2 cellular contexts compared by ENCODE assay signal in the genomic region with DNA sequence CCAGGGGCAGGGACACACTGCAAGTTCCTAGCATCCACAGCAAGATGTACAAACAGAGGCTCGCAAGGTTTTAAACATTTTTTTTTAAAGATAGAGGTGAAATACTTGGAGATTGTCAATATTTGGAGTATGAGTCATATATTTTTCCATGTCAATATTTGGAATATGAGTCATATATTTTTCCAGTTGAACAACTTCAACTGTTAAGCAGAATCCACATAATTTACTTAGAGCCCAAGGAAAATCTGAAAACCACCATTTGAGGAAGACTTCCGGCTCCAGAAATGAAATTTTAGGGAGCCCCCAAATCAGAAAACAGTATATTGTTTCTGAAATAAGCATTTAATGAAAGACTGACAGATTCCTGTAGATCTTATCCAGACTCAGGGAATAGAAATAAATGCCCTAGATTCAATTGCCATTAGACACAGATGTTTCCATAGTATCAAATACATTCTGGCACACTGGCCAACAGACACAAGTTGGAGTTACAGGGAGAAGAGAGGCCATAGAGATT.
A peak's percentile ranks its signal among the peaks of the same experiment; 100 is the strongest.
TF ChIP-seq lines count a peak whose summit lies in the region.

No MANE protein-coding gene starts in this region.

TF ChIP-seq in IMR-90, 13 proteins besides CTCF, POLR2A, EP300 and RAD21:
- TF ChIP-seq CHD1 (IDR thresholded peaks at IDR 0.05; ENCODE audit: low read depth, low read length) (no peak), FOS (IDR thresholded peaks at IDR 0.05; ENCODE audit: low read depth, low read length) (peak; percentile 94)

TF ChIP-seq in HepG2, 621 proteins besides CTCF, POLR2A, EP300 and RAD21 (continues in another document):
- TF ChIP-seq, protein P1, sequence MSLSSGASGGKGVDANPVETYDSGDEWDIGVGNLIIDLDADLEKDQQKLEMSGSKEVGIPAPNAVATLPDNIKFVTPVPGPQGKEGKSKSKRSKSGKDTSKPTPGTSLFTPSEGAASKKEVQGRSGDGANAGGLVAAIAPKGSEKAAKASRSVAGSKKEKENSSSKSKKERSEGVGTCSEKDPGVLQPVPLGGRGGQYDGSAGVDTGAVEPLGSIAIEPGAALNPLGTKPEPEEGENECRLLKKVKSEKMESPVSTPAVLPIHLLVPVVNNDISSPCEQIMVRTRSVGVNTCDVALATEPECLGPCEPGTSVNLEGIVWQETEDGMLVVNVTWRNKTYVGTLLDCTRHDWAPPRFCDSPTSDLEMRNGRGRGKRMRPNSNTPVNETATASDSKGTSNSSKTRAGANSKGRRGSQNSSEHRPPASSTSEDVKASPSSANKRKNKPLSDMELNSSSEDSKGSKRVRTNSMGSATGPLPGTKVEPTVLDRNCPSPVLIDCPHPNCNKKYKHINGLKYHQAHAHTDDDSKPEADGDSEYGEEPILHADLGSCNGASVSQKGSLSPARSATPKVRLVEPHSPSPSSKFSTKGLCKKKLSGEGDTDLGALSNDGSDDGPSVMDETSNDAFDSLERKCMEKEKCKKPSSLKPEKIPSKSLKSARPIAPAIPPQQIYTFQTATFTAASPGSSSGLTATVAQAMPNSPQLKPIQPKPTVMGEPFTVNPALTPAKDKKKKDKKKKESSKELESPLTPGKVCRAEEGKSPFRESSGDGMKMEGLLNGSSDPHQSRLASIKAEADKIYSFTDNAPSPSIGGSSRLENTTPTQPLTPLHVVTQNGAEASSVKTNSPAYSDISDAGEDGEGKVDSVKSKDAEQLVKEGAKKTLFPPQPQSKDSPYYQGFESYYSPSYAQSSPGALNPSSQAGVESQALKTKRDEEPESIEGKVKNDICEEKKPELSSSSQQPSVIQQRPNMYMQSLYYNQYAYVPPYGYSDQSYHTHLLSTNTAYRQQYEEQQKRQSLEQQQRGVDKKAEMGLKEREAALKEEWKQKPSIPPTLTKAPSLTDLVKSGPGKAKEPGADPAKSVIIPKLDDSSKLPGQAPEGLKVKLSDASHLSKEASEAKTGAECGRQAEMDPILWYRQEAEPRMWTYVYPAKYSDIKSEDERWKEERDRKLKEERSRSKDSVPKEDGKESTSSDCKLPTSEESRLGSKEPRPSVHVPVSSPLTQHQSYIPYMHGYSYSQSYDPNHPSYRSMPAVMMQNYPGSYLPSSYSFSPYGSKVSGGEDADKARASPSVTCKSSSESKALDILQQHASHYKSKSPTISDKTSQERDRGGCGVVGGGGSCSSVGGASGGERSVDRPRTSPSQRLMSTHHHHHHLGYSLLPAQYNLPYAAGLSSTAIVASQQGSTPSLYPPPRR (CRISPR knock-in tag; IDR thresholded peaks at IDR 0.05; ENCODE audit: borderline replicate concordance): peak; percentile 79; the same call in 1 of the 2 replicates
- TF ChIP-seq ZFP36L1 (CRISPR knock-in tag; IDR thresholded peaks at IDR 0.05) (no peak), RCOR2 (CRISPR knock-in tag; IDR thresholded peaks at IDR 0.05) (peak; percentile 87; the same call in 1 of the 2 replicates), CREB1 (IDR thresholded peaks at IDR 0.05) (peak; percentile 73), CREB1 (CRISPR knock-in tag; IDR thresholded peaks at IDR 0.05) (peak; percentile 32; the same call in 1 of the 2 replicates), ONECUT2 (CRISPR knock-in tag; IDR thresholded peaks at IDR 0.05) (no peak), ZNF652 (CRISPR knock-in tag; IDR thresholded peaks at IDR 0.05; ENCODE audit: borderline replicate concordance, low read depth) (peak; percentile 37; the same call in 1 of the 2 replicates), NFKBIZ (CRISPR knock-in tag; IDR thresholded peaks at IDR 0.05) (0 out of 2 replicates have a peak, but pooled peaks have one; percentile 31), SOX5 (CRISPR knock-in tag; IDR thresholded peaks at IDR 0.05; ENCODE audit: borderline replicate concordance) (peak; percentile 87; the same call in 1 of the 2 replicates), RARA (CRISPR knock-in tag; IDR thresholded peaks at IDR 0.05) (peak; percentile 83), HDAC2 (CRISPR knock-in tag; IDR thresholded peaks at IDR 0.05) (peak; percentile 54; the same call in 1 of the 2 replicates), HOXA9 (CRISPR knock-in tag; IDR thresholded peaks at IDR 0.05; ENCODE audit: borderline replicate concordance) (no peak), RFX3 (CRISPR knock-in tag; IDR thresholded peaks at IDR 0.05) (no peak), NFIC (IDR thresholded peaks at IDR 0.05; ENCODE audit: low read length) (peak; percentile 97), GZF1 (CRISPR knock-in tag; IDR thresholded peaks at IDR 0.05) (no peak), ZNF792 (CRISPR knock-in tag; IDR thresholded peaks at IDR 0.05) (peak; percentile 53; the same call in 1 of the 2 replicates), SMARCC2 (IDR thresholded peaks at IDR 0.05) (peak; percentile 96), CEBPG (CRISPR knock-in tag; IDR thresholded peaks at IDR 0.05) (peak; percentile 56), ARNT2 (CRISPR knock-in tag; IDR thresholded peaks at IDR 0.05; ENCODE audit: low read depth) (no peak), ARID5B (CRISPR knock-in tag; IDR thresholded peaks at IDR 0.05) (peak; percentile 98), ELF4 (CRISPR knock-in tag; IDR thresholded peaks at IDR 0.05; ENCODE audit: borderline replicate concordance) (0 out of 2 replicates have a peak, but pooled peaks have one; percentile 57), NKX3-1 (CRISPR knock-in tag; IDR thresholded peaks at IDR 0.05) (peak; percentile 47; the same call in 1 of the 2 replicates), JUNB (CRISPR knock-in tag; IDR thresholded peaks at IDR 0.05; ENCODE audit: borderline replicate concordance) (peak; percentile 95), TCF7 (IDR thresholded peaks at IDR 0.05; ENCODE audit: low read depth) (peak; percentile 65), CENPT (CRISPR knock-in tag; IDR thresholded peaks at IDR 0.05; ENCODE audit: low read depth) (no peak), ELF3 (CRISPR knock-in tag; IDR thresholded peaks at IDR 0.05) (peak; percentile 86), SOX6 (IDR thresholded peaks at IDR 0.05) (no peak), SOX6 (CRISPR knock-in tag; IDR thresholded peaks at IDR 0.05) (peak; percentile 57; the same call in 1 of the 2 replicates), ZNF644 (CRISPR knock-in tag; IDR thresholded peaks at IDR 0.05; ENCODE audit: low read depth) (0 out of 2 replicates have a peak, but pooled peaks have one; percentile 18), ZNF709 (CRISPR knock-in tag; IDR thresholded peaks at IDR 0.05) (no peak), SMYD3 (CRISPR knock-in tag; IDR thresholded peaks at IDR 0.05) (no peak), ZNF547 (CRISPR knock-in tag; IDR thresholded peaks at IDR 0.05) (no peak), SMARCE1 (IDR thresholded peaks at IDR 0.05; ENCODE audit: borderline replicate concordance) (peak; percentile 90; the same call in 1 of the 2 replicates), HMG20A (CRISPR knock-in tag; IDR thresholded peaks at IDR 0.05; ENCODE audit: borderline replicate concordance) (peak; percentile 98), FOXO1 (CRISPR knock-in tag; IDR thresholded peaks at IDR 0.05) (peak; percentile 66; the same call in 1 of the 2 replicates), ZNF569 (CRISPR knock-in tag; IDR thresholded peaks at IDR 0.05; ENCODE audit: borderline replicate concordance) (no peak), SAP130 (CRISPR knock-in tag; IDR thresholded peaks at IDR 0.05; ENCODE audit: low read depth) (peak; percentile 72), ISL2 (CRISPR knock-in tag; IDR thresholded peaks at IDR 0.05) (peak; percentile 93; the same call in 1 of the 2 replicates), SIX4 (CRISPR knock-in tag; IDR thresholded peaks at IDR 0.05) (0 out of 2 replicates have a peak, but pooled peaks have one; percentile 39), PPARG (CRISPR knock-in tag; conservative IDR thresholded peaks at IDR 0.05) (peak; percentile 83), ZSCAN29 (CRISPR knock-in tag; conservative IDR thresholded peaks at IDR 0.05) (no peak), KAT8 (CRISPR knock-in tag; IDR thresholded peaks at IDR 0.05) (peak; percentile 63)
- TF ChIP-seq, protein P2, sequence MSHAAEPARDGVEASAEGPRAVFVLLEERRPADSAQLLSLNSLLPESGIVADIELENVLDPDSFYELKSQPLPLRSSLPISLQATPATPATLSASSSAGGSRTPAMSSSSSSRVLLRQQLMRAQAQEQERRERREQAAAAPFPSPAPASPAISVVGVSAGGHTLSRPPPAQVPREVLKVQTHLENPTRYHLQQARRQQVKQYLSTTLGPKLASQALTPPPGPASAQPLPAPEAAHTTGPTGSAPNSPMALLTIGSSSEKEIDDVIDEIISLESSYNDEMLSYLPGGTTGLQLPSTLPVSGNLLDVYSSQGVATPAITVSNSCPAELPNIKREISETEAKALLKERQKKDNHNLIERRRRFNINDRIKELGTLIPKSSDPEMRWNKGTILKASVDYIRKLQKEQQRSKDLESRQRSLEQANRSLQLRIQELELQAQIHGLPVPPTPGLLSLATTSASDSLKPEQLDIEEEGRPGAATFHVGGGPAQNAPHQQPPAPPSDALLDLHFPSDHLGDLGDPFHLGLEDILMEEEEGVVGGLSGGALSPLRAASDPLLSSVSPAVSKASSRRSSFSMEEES (CRISPR knock-in tag; IDR thresholded peaks at IDR 0.05): peak; percentile 31; the same call in 1 of the 2 replicates
- TF ChIP-seq, protein P3, sequence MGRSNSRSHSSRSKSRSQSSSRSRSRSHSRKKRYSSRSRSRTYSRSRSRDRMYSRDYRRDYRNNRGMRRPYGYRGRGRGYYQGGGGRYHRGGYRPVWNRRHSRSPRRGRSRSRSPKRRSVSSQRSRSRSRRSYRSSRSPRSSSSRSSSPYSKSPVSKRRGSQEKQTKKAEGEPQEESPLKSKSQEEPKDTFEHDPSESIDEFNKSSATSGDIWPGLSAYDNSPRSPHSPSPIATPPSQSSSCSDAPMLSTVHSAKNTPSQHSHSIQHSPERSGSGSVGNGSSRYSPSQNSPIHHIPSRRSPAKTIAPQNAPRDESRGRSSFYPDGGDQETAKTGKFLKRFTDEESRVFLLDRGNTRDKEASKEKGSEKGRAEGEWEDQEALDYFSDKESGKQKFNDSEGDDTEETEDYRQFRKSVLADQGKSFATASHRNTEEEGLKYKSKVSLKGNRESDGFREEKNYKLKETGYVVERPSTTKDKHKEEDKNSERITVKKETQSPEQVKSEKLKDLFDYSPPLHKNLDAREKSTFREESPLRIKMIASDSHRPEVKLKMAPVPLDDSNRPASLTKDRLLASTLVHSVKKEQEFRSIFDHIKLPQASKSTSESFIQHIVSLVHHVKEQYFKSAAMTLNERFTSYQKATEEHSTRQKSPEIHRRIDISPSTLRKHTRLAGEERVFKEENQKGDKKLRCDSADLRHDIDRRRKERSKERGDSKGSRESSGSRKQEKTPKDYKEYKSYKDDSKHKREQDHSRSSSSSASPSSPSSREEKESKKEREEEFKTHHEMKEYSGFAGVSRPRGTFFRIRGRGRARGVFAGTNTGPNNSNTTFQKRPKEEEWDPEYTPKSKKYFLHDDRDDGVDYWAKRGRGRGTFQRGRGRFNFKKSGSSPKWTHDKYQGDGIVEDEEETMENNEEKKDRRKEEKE (IDR thresholded peaks at IDR 0.05): no peak
- TF ChIP-seq, protein P4, sequence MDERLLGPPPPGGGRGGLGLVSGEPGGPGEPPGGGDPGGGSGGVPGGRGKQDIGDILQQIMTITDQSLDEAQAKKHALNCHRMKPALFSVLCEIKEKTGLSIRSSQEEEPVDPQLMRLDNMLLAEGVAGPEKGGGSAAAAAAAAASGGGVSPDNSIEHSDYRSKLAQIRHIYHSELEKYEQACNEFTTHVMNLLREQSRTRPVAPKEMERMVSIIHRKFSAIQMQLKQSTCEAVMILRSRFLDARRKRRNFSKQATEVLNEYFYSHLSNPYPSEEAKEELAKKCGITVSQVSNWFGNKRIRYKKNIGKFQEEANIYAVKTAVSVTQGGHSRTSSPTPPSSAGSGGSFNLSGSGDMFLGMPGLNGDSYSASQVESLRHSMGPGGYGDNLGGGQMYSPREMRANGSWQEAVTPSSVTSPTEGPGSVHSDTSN (CRISPR knock-in tag; IDR thresholded peaks at IDR 0.05): no peak
- TF ChIP-seq, protein P5, sequence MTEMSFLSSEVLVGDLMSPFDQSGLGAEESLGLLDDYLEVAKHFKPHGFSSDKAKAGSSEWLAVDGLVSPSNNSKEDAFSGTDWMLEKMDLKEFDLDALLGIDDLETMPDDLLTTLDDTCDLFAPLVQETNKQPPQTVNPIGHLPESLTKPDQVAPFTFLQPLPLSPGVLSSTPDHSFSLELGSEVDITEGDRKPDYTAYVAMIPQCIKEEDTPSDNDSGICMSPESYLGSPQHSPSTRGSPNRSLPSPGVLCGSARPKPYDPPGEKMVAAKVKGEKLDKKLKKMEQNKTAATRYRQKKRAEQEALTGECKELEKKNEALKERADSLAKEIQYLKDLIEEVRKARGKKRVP (CRISPR knock-in tag; IDR thresholded peaks at IDR 0.05): peak in 1 of 2 experiments; percentile 66; a peak in 2 of 4 replicates
- TF ChIP-seq, protein P6, sequence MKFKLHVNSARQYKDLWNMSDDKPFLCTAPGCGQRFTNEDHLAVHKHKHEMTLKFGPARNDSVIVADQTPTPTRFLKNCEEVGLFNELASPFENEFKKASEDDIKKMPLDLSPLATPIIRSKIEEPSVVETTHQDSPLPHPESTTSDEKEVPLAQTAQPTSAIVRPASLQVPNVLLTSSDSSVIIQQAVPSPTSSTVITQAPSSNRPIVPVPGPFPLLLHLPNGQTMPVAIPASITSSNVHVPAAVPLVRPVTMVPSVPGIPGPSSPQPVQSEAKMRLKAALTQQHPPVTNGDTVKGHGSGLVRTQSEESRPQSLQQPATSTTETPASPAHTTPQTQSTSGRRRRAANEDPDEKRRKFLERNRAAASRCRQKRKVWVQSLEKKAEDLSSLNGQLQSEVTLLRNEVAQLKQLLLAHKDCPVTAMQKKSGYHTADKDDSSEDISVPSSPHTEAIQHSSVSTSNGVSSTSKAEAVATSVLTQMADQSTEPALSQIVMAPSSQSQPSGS (CRISPR knock-in tag; IDR thresholded peaks at IDR 0.05): peak; percentile 98
